8 cellular contexts compared by ENCODE assay signal in genomic region chr5:138632900-138633489, GRCh38. TPM values are rescaled to one million over a fixed set of nuclear protein-coding genes. Genes with fewer than 3 reads are reported as not detected.
DNase-seq lines count a peak whose midpoint lies in the region; ATAC-seq and TF ChIP-seq lines count a peak whose summit lies in the region.

No MANE protein-coding gene starts in this region.

- H3K36me3 ChIP-seq in OCI-LY1 (ENCODE audit: insufficient read depth, low read length), result no peaks in the 10 kb centered on the region
- H3K36me3 ChIP-seq in right lobe of liver, result no peaks in the 10 kb centered on the region
- no peaks in the 10 kb centered on the region for H3K36me3 ChIP-seq in transverse colon

- H2AFZ ChIP-seq in OCI-LY1 (ENCODE audit: low read length), result no peak overlapping the region

- ATAC-seq in right lobe of liver (peak; percentile 76 to 89 (median 83)), HG02884 (IDR thresholded peaks at IDR 0.05; ENCODE audit: unreplicated experiment) (no peak)
- ATAC-seq in effector memory CD8-positive, alpha-beta T cell (replicated peaks), result no peak

- TF ChIP-seq POLR2A in right lobe of liver (IDR thresholded peaks at IDR 0.05), result no peak
- TF ChIP-seq POLR2A in transverse colon (IDR thresholded peaks at IDR 0.05), result no peak

- no peaks in the 10 kb centered on the region for H3K36me3 Mint-ChIP-seq in effector memory CD8-positive, alpha-beta T cell (ENCODE audit: insufficient read depth)

- H3K9me3 ChIP-seq in OCI-LY1 (ENCODE audit: low read length), result no peaks in the 10 kb centered on the region
- no peaks in the 10 kb centered on the region for H3K9me3 ChIP-seq in right lobe of liver
- no peaks in the 10 kb centered on the region for H3K9me3 ChIP-seq in transverse colon

- H3K4me3 ChIP-seq in OCI-LY1 (ENCODE audit: low read depth, low read length, poor library complexity, severe bottlenecking), result peak overlapping the region; percentile 45
- no peak overlapping the region for H3K4me3 ChIP-seq in right lobe of liver
- H3K4me3 ChIP-seq in transverse colon, result no peak overlapping the region

- WGBS in right lobe of liver (ENCODE audit: insufficient coverage, low coverage, low lambda C conversion rate, missing lambda C conversion rate), result 11% methylated on average over 11 of the region's 17 CpGs
- WGBS in transverse colon (ENCODE audit: low coverage in 1 of 2), 2 donors, result 38 to 56% methylated on average over 4 to 17 of the region's 17 CpGs

- TF ChIP-seq EP300 in transverse colon (IDR thresholded peaks at IDR 0.05; ENCODE audit: low read depth), result no peak

- H3K9me3 Mint-ChIP-seq in effector memory CD8-positive, alpha-beta T cell, result no peaks in the 10 kb centered on the region

- H3K9ac ChIP-seq in OCI-LY1 (ENCODE audit: low read length), result no peak overlapping the region

- H3K27ac ChIP-seq in OCI-LY1 (ENCODE audit: low read depth, low read length, poor library complexity, severe bottlenecking) (no peak overlapping the region), right lobe of liver (no peak overlapping the region), transverse colon (no peak overlapping the region)

- H3K27me3 ChIP-seq in OCI-LY1 (ENCODE audit: insufficient read depth, low read length), result no peaks in the 10 kb centered on the region
- H3K27me3 ChIP-seq in right lobe of liver, result no peaks in the 10 kb centered on the region
- no peaks in the 10 kb centered on the region for H3K27me3 ChIP-seq in transverse colon

- no peaks in the 10 kb centered on the region for H3K79me2 ChIP-seq in OCI-LY1 (ENCODE audit: insufficient read depth, low read length)

- H3K4me1 Mint-ChIP-seq in effector memory CD8-positive, alpha-beta T cell (ENCODE audit: low read depth in 2 of 2), result peaks cover 0 to 6% of the 10 kb centered on the region in 2 donors

- no peak overlapping the region for H3K27ac Mint-ChIP-seq in effector memory CD8-positive, alpha-beta T cell

- H3K9me2 ChIP-seq in OCI-LY1 (ENCODE audit: low read depth, low read length), result no peaks in the 10 kb centered on the region

- in situ Hi-C loops in transverse colon (cut with MboI; ENCODE audit: low pct_ligation_motif_present in 1 of 4, low pct_unique_long_range_greater_than_20kb in 1 of 4, low sequenced_read_pairs in 3 of 4), result loop anchor here in 3 of 4 donors (25.0 kb wide), 1 partner anchor 629 kb away; no protein-coding TSS in a partner anchor

- TF ChIP-seq CTCF in OCI-LY1 (IDR thresholded peaks at IDR 0.05; ENCODE audit: low read length), result peak; percentile 41; the same call in 1 of the 2 replicates
- peak; percentile 29 to 55 (median 34) for TF ChIP-seq CTCF in right lobe of liver (IDR thresholded peaks at IDR 0.05)
- peak; percentile 22 to 42 (median 29) for TF ChIP-seq CTCF in transverse colon (IDR thresholded peaks at IDR 0.05)

- no peak overlapping the region for H3K4me3 Mint-ChIP-seq in effector memory CD8-positive, alpha-beta T cell

- peak overlapping the region; percentile 50; the same call in 1 of the 2 replicates for H3K4me2 ChIP-seq in OCI-LY1 (ENCODE audit: low read length)

- peaks cover 45 to 74% of the 10 kb centered on the region in 2 donors for H3K27me3 Mint-ChIP-seq in effector memory CD8-positive, alpha-beta T cell

- DNase-seq in stimulated activated CD4-positive, alpha-beta T cell treated with anti-CD3 and anti-CD28 coated beads, Interleukin-12 subunit alpha, Interleukin-12 subunit beta, amount 100 ng/mL, for 48 hours (ENCODE audit: low read depth in 2 of 3, low spot score in 1 of 3), result peak; percentile 12 to 34 (median 13)
- no peak for DNase-seq in stimulated activated CD4-positive, alpha-beta T cell treated with anti-CD3 and anti-CD28 coated beads, Interleukin-12 subunit alpha, Interleukin-12 subunit beta, amount 100 ng/mL, for 4 hours
- DNase-seq in dermis blood vessel endothelial cell (peak; percentile 90), right lobe of liver (peak; percentile 47 to 68 (median 56)), transverse colon (peak; percentile 42)
- no peak for DNase-seq in effector memory CD8-positive, alpha-beta T cell

- H4K20me1 ChIP-seq in OCI-LY1 (ENCODE audit: insufficient read depth, low read length), result no peaks in the 10 kb centered on the region

- H3K4me1 ChIP-seq in OCI-LY1 (ENCODE audit: insufficient read depth, low read length, severe bottlenecking) (peaks cover 4% of the 10 kb centered on the region), right lobe of liver (no peaks in the 10 kb centered on the region), transverse colon (peaks cover 0 to 14% (median 0%) of the 10 kb centered on the region in 4 donors)

- intact Hi-C loops in right lobe of liver (cut with DNase I), result no loop called here
- intact Hi-C loops in transverse colon (cut with DNase I; ENCODE audit: low total_unique reads), result no loop called here

- no peaks in the 10 kb centered on the region for H3F3A ChIP-seq in OCI-LY1 (ENCODE audit: insufficient read depth, low read length)

RNA-seq across cellular contexts. Expression of gene HSPA9, which starts 57.8 kb away (rescaled TPM):
- 239 and 281 TPM in 2 replicates for total RNA-seq in dermis blood vessel endothelial cell
- total RNA-seq in right lobe of liver, result 100 to 1,000 TPM; 198 to 459 (median 229) TPM
- total RNA-seq in transverse colon, result 100 to 1,000 TPM in 3 of 4 donors, 10 to 100 TPM in 1; 82.7 to 236 (median 175) TPM

Comparison
In these comparisons a context has a peak if more than half of its experiments do, and no peak if none do; other contexts are left out.
1. DNase-seq: peak in stimulated activated CD4-positive, alpha-beta T cell treated with anti-CD3 and anti-CD28 coated beads, Interleukin-12 subunit alpha, Interleukin-12 subunit beta, amount 100 ng/mL, for 48 hours (3 of 3), dermis blood vessel endothelial cell (single experiment), right lobe of liver (3 of 3) and transverse colon (single experiment); none in stimulated activated CD4-positive, alpha-beta T cell treated with anti-CD3 and anti-CD28 coated beads, Interleukin-12 subunit alpha, Interleukin-12 subunit beta, amount 100 ng/mL, for 4 hours (single experiment) and effector memory CD8-positive, alpha-beta T cell (0 of 3).
2. ATAC-seq: peak in right lobe of liver (4 of 4); none in effector memory CD8-positive, alpha-beta T cell (single experiment) and HG02884 (single experiment).
3. Peak in every context shown above with its lines, with median percentiles within 50 percentile points of each other: CTCF ChIP-seq.